ENCODE assay signal across 16 cellular contexts in the genomic region with DNA sequence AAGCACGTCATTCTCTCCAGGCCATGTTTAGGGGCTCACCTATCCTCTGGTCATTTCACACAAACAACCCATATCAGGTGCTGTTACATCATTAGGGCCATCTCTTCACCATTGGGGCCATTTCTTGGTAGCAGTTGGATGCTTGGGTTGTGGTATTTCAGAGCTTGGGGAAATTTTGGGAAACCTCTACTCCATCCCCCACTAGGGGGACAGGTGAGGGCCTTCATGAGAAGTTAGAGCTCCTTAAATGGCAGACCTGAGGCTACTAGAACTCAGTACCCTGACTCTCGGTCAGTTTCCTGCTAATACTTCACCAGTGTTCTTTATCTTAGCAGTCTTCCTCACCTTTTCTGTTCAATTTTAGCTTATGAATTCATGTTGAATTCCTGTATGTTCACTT. TPM values are rescaled to one million over a fixed set of nuclear protein-coding genes. Genes with fewer than 3 reads are reported as not detected.
DNase-seq lines count a peak whose midpoint lies in the region; ATAC-seq and TF ChIP-seq lines count a peak whose summit lies in the region.
"Had no signal": no experiment of that assay in that cellular context is flagged by ENCODE, and none has a peak within 500 bp of the region (broad histone marks: within the 10 kb centered on the region; RNA-seq: fewer than 3 reads in every experiment).

No MANE protein-coding gene starts in this region.

- H3K9me3 Mint-ChIP-seq in H9 (no peaks in the 10 kb centered on the region), WTC11 (no peaks in the 10 kb centered on the region)
- H3K9me3 Mint-ChIP-seq: stimulated activated effector memory CD8-positive, alpha-beta T cell treated with anti-CD3 and anti-CD28 coated beads, Interleukin-12 subunit alpha, Interleukin-12 subunit beta, amount 100 ng/mL, for 72 hours; T-helper 2 cell treated with Interferon-gamma antibody and Interleukin-4, amounts not matched to agents 5 μg/mL and 100 μg/mL, for 36 hours had no signal

- H3K18ac ChIP-seq in H9 (ENCODE audit: insufficient read length, low read depth, low read length): no peak overlapping the region

- no peak overlapping the region for H3K23ac ChIP-seq in H9 (ENCODE audit: insufficient read length, low read depth, low read length)

- H3K27me3 ChIP-seq in H9 (ENCODE audit: insufficient read depth, low read length) (no peaks in the 10 kb centered on the region), thyroid gland (no peaks in the 10 kb centered on the region)
- H3K27me3 ChIP-seq: adrenal gland had no signal

- H3K27ac Mint-ChIP-seq in H9: peak overlapping the region in 2 of 3 experiments; percentile 77 to 97; a peak in 5 of 7 replicates
- peak overlapping the region; percentile 91 for H3K27ac Mint-ChIP-seq in WTC11
- H3K27ac Mint-ChIP-seq: stimulated activated effector memory CD8-positive, alpha-beta T cell treated with anti-CD3 and anti-CD28 coated beads, Interleukin-12 subunit alpha, Interleukin-12 subunit beta, amount 100 ng/mL, for 72 hours; T-helper 2 cell treated with Interferon-gamma antibody and Interleukin-4, amounts not matched to agents 5 μg/mL and 100 μg/mL, for 36 hours had no signal

- H3K36me3 ChIP-seq in thyroid gland: peaks cover 0 to 5% of the 10 kb centered on the region in 2 donors

- DNase-seq in H9 (no peak), WTC11 (ENCODE audit: low spot score) (no peak), iPS DF 4.7 (ENCODE audit: extremely low read depth, low spot score) (peak; percentile 38), thyroid gland (no peak), DMS79 treated with DMSO at 0.1 percent for 48 hours (lab: John Stamatoyannopoulos, UW) (no peak)
- DNase-seq in stimulated activated CD4-positive, alpha-beta T cell treated with anti-CD3 and anti-CD28 coated beads, Interleukin-1b, Interleukin-23, amount 100 ng/mL, for 48 hours: no peak
- DNase-seq: activated CD4-positive, alpha-beta T cell treated with anti-CD3 and anti-CD28 coated beads for 48 hours; activated T-cell treated with anti-CD3 and anti-CD28 coated beads, Interleukin-2, amount 50 U/mL, for 48 hours; adrenal gland; foreskin fibroblast; kidney glomerular epithelial cell; retina; stimulated activated CD4-positive, alpha-beta T cell treated with anti-CD3 and anti-CD28 coated beads, Interleukin-4, amount 100 ng/mL, for 4 hours had no signal

- H3K27me3 Mint-ChIP-seq in H9 (ENCODE audit: low read depth) (no peaks in the 10 kb centered on the region), WTC11 (ENCODE audit: low read depth) (no peaks in the 10 kb centered on the region)

- H3K56ac ChIP-seq in H9 (ENCODE audit: insufficient read length, low read depth, low read length): no peak overlapping the region

- no peaks in the 10 kb centered on the region for H3K79me1 ChIP-seq in H9 (ENCODE audit: insufficient read depth, low read depth, low read length, poor library complexity, severe bottlenecking)

- no peak overlapping the region for H4K5ac ChIP-seq in H9 (ENCODE audit: insufficient read length, low read depth, low read length)

- TF ChIP-seq CTCF in H9 (conservative IDR thresholded peaks at IDR 0.05): peak; percentile 60
- peak; percentile 44; the same call in 1 of the 2 replicates for TF ChIP-seq CTCF in WTC11 (IDR thresholded peaks at IDR 0.05)
- TF ChIP-seq CTCF in thyroid gland (IDR thresholded peaks at IDR 0.05): no peak

- H3K27ac ChIP-seq in H9 (ENCODE audit: insufficient read length, low read depth, low read length) (peak overlapping the region; percentile 51), thyroid gland (peak overlapping the region in 2 of 3 donors; percentile 39 to 64)

- POLR2A ChIA-PET in WTC11 (lab: Charles Lee): interaction anchor here (0.6 to 1.4 kb wide), 2 partner anchors 41 to 290 kb away, joined by 3 read pairs; no protein-coding TSS in a partner anchor

- H4K91ac ChIP-seq in H9 (ENCODE audit: insufficient read length, low read depth, low read length): no peak overlapping the region

- H3K79me2 ChIP-seq in H9 (ENCODE audit: insufficient read depth, low read length): peaks cover 5% of the 10 kb centered on the region; the same call in 1 of the 2 replicates

- H3K14ac ChIP-seq in H9 (ENCODE audit: insufficient read depth, low read length): no peak overlapping the region

- intact Hi-C loops in thyroid gland (cut with DNase I): loop anchor here (10.0 kb wide), 1 partner anchor 46 kb away; the partner anchor contains the start of gene ZNF827

- H2BK12ac ChIP-seq in H9 (ENCODE audit: insufficient read length, low read depth, low read length): no peak overlapping the region

- peaks cover 72 to 74% of the 10 kb centered on the region in 2 experiments for H3K4me1 Mint-ChIP-seq in H9
- H3K4me1 Mint-ChIP-seq in WTC11: peaks cover 85% of the 10 kb centered on the region

- no peak overlapping the region for H2BK20ac ChIP-seq in H9 (ENCODE audit: low read depth, low read length, poor library complexity, severe bottlenecking)

- H3K4me1 ChIP-seq in H9 (ENCODE audit: insufficient read depth, low read length): peaks cover 27% of the 10 kb centered on the region
- H3K4me1 ChIP-seq in thyroid gland: peaks cover 20 to 43% of the 10 kb centered on the region in 2 donors

- WGBS in H9 (ENCODE audit: extremely low coverage, insufficient read length, low lambda C conversion rate): no CpG with 5 or more reads among the region's 2 CpGs
- 97 to 98% methylated on average over 2 of the region's 2 CpGs for WGBS in thyroid gland, 2 donors

- no peak overlapping the region for H3K4ac ChIP-seq in H9 (ENCODE audit: low read depth, low read length)

- no peak overlapping the region for H2AFZ ChIP-seq in H9 (ENCODE audit: low read length)

- ATAC-seq in WTC11 (peak; percentile 36), GM18502 (IDR thresholded peaks at IDR 0.05; ENCODE audit: poor library complexity, unreplicated experiment) (no peak)
- ATAC-seq: stimulated activated effector memory CD8-positive, alpha-beta T cell treated with anti-CD3 and anti-CD28 coated beads, Interleukin-12 subunit alpha, Interleukin-12 subunit beta, amount 100 ng/mL, for 72 hours had no signal

- H3K36me3 Mint-ChIP-seq in H9 (ENCODE audit: insufficient read depth in 1 of 3, low read depth in 3 of 3) (peaks cover 21 to 55% (median 39%) of the 10 kb centered on the region in 3 experiments), WTC11 (peaks cover 33% of the 10 kb centered on the region)

- no peak overlapping the region for H3K4me3 ChIP-seq in thyroid gland (replicated peaks in 1 of 3)
- H3K4me3 ChIP-seq: adrenal gland had no signal

- H2BK5ac ChIP-seq in H9 (ENCODE audit: insufficient read length, low read length): no peak overlapping the region

- peaks cover 2% of the 10 kb centered on the region for H3K23me2 ChIP-seq in H9 (ENCODE audit: insufficient read length, low read depth, low read length, poor library complexity, severe bottlenecking)

- H2AK5ac ChIP-seq in H9 (ENCODE audit: insufficient read length, low read length): no peak overlapping the region

- no peak overlapping the region for H4K8ac ChIP-seq in H9 (replicated peaks; ENCODE audit: insufficient read length, low read depth, low read length)

- H3K9ac ChIP-seq in H9 (ENCODE audit: extremely low read depth, insufficient read length, low read length): no peak overlapping the region

- H3K9me3 ChIP-seq in H9 (ENCODE audit: control insufficient read depth, low read depth, low read length): no peaks in the 10 kb centered on the region
- no peaks in the 10 kb centered on the region for H3K9me3 ChIP-seq in thyroid gland
- H3K9me3 ChIP-seq: adrenal gland had no signal

- H3T11ph ChIP-seq in H9 (ENCODE audit: low read length): no peak overlapping the region

- CTCF ChIA-PET in WTC11 (lab: Charles Lee): interaction anchor here (0.5 to 2.0 kb wide), 27 partner anchors 8 to 236 kb away, joined by 3 to 13 read pairs (median 4); partner anchors contain the start of gene ZNF827

- H2BK120ac ChIP-seq in H9 (ENCODE audit: low read depth, low read length, poor library complexity, severe bottlenecking): no peak overlapping the region

- TF ChIP-seq POLR2A in thyroid gland (IDR thresholded peaks at IDR 0.05): no peak

- H3K4me2 ChIP-seq in H9 (ENCODE audit: insufficient read depth, insufficient read length, low read length): no peak overlapping the region

- no peaks in the 10 kb centered on the region for H4K20me1 ChIP-seq in H9 (ENCODE audit: control insufficient read depth, insufficient read depth, insufficient read length)

- H2BK15ac ChIP-seq in H9 (ENCODE audit: low read depth, low read length): no peak overlapping the region

- peak overlapping the region in 1 of 2 experiments; percentile 35; a peak in 2 of 5 replicates for H3K4me3 Mint-ChIP-seq in H9
- H3K4me3 Mint-ChIP-seq in WTC11: no peak overlapping the region
- H3K4me3 Mint-ChIP-seq: stimulated activated effector memory CD8-positive, alpha-beta T cell treated with anti-CD3 and anti-CD28 coated beads, Interleukin-12 subunit alpha, Interleukin-12 subunit beta, amount 100 ng/mL, for 72 hours; T-helper 2 cell treated with Interferon-gamma antibody and Interleukin-4, amounts not matched to agents 5 μg/mL and 100 μg/mL, for 36 hours had no signal

TF ChIP-seq in WTC11, 78 proteins besides CTCF, POLR2A, EP300 and RAD21 (continues in another document):
- TF ChIP-seq GTF2I (CRISPR knock-in tag; conservative IDR thresholded peaks at IDR 0.05) (no peak), NFYB (CRISPR knock-in tag; conservative IDR thresholded peaks at IDR 0.05; ENCODE audit: low read depth) (no peak), ZBTB21 (CRISPR knock-in tag; IDR thresholded peaks at IDR 0.05; ENCODE audit: borderline replicate concordance) (no peak), STAT6 (CRISPR knock-in tag; conservative IDR thresholded peaks at IDR 0.05; ENCODE audit: low read depth) (no peak), ZNF219 (CRISPR knock-in tag; IDR thresholded peaks at IDR 0.05; ENCODE audit: borderline replicate concordance) (no peak), RORB (CRISPR knock-in tag; IDR thresholded peaks at IDR 0.05) (no peak)

RNA-seq across cellular contexts. Expression of gene ZNF827, which starts 50.2 kb away (rescaled TPM):
- 28.4 and 29.4 TPM in 2 replicates for total RNA-seq in H9 (2021)
- total RNA-seq in WTC11 (2021): 25.0 to 26.8 TPM (median 25.6 TPM) in 3 replicates
- total RNA-seq in thyroid gland: 10 to 100 TPM; 23.9 to 52.3 (median 29.3) TPM

Comparison
In these comparisons a context has a peak if more than half of its experiments do, and no peak if none do; other contexts are left out.
1. CTCF ChIP-seq: peak in H9 (single experiment) and WTC11 (single experiment); none in thyroid gland (0 of 6).